In genomic region chr13:32019612-32020233, GRCh38 we compare ENCODE assay signal across 8 cellular contexts. TPM values are rescaled to one million over a fixed set of nuclear protein-coding genes. Genes with fewer than 3 reads are reported as not detected.
A peak's percentile ranks its signal among the peaks of the same experiment; 100 is the strongest.
DNase-seq lines count a peak whose midpoint lies in the region; ATAC-seq and TF ChIP-seq lines count a peak whose summit lies in the region.

No MANE protein-coding gene starts in this region.

- H3K4me3 ChIP-seq in GM06990 (replicated peaks; ENCODE audit: low read depth, low read length) (no peak overlapping the region), spleen (no peak overlapping the region)

- H3K36me3 ChIP-seq in GM06990 (ENCODE audit: control insufficient read depth, insufficient read depth, low read length) (no peaks in the 10 kb centered on the region), spleen (no peaks in the 10 kb centered on the region)

- H3K27me3 ChIP-seq in GM06990 (replicated peaks; ENCODE audit: control insufficient read depth, insufficient read depth, low read length): no peaks in the 10 kb centered on the region
- no peaks in the 10 kb centered on the region for H3K27me3 ChIP-seq in spleen (replicated peaks in 1 of 7)

- peak; percentile 38 for DNase-seq in ACHN
- no peak for DNase-seq in GM06990 (ENCODE audit: extremely low read depth, insufficient read length)
- DNase-seq in NCI-H748 (lab: John Stamatoyannopoulos, UW; ENCODE audit: unreplicated experiment): peak; percentile 84
- peak; percentile 86 for DNase-seq in astrocyte of the hippocampus (ENCODE audit: low read depth, low spot score)
- peak; percentile 23 for DNase-seq in iPS DF 19.7 (ENCODE audit: low read depth, low spot score)
- no peak for DNase-seq in spleen
- no peak for DNase-seq in DMS153 (lab: John Stamatoyannopoulos, UW)

- no peak for TF ChIP-seq POLR2A in spleen (IDR thresholded peaks at IDR 0.05)

- no peak overlapping the region for H3K27ac ChIP-seq in spleen

- TF ChIP-seq CTCF in GM06990 (IDR thresholded peaks at IDR 0.05; ENCODE audit: insufficient read depth, low read length, poor library complexity, severe bottlenecking) (peak; percentile 82), spleen (IDR thresholded peaks at IDR 0.05 in 8 of 11, conservative IDR thresholded peaks at IDR 0.05 in 3 of 11) (peak in 10 of 11 experiments; percentile 13 to 76 (median 60))

- no peaks in the 10 kb centered on the region for H3K9me3 ChIP-seq in spleen

- peak; percentile 86 for ATAC-seq in HG02759 (IDR thresholded peaks at IDR 0.05; ENCODE audit: unreplicated experiment)

- in situ Hi-C loops in ACHN (cut with HindIII; ENCODE audit: low pct_ligation_motif_present, low pct_unique_long_range_greater_than_20kb, low sequenced_read_pairs): no loop called here

- intact Hi-C loops in spleen (cut with DNase I; ENCODE audit: low total_unique reads): loop anchor here (10.0 kb wide), 1 partner anchor 285 kb away; no protein-coding TSS in a partner anchor

- 33 to 49% (median 39%) methylated on average over 6 of the region's 6 CpGs for WGBS in spleen, 5 donors

- peaks cover 0 to 32% (median 3%) of the 10 kb centered on the region in 6 donors for H3K4me1 ChIP-seq in spleen

RNA-seq across cellular contexts. Expression of gene FRY, which starts 11.9 kb away (rescaled TPM):
- 10 to 100 TPM; 20.6 to 30.0 (median 26.1) TPM for total RNA-seq in spleen
- polyA plus RNA-seq in spleen: 1 to 10 TPM in 2 of 3 donors, under 1 TPM in 1; 0.80 to 2.6 (median 1.7) TPM

Comparison
In these comparisons a context has a peak if more than half of its experiments do, and no peak if none do; other contexts are left out.
1. DNase-seq: peak in ACHN (single experiment), NCI-H748 (single experiment), astrocyte of the hippocampus (single experiment) and iPS DF 19.7 (single experiment); none in GM06990 (single experiment), spleen (single experiment) and DMS153 (single experiment).